ENCODE assay signal across 19 cellular contexts in genomic region chr2:178949584-178949983, GRCh38.
DNase-seq lines count a peak whose midpoint lies in the region; ATAC-seq and TF ChIP-seq lines count a peak whose summit lies in the region.
"Had no signal": no experiment of that assay in that cellular context is flagged by ENCODE, and none has a peak within 500 bp of the region (broad histone marks: within the 10 kb centered on the region; RNA-seq: fewer than 3 reads in every experiment).

No MANE protein-coding gene starts in this region.

- no peaks in the 10 kb centered on the region for H3K9me3 ChIP-seq in mammary epithelial cell (replicated peaks; ENCODE audit: insufficient read depth, low read length)
- H3K9me3 ChIP-seq: esophagus muscularis mucosa had no signal

- no peaks in the 10 kb centered on the region for H4K20me1 ChIP-seq in mammary epithelial cell (ENCODE audit: insufficient read depth, low read length)

- WGBS in mammary epithelial cell (ENCODE audit: low coverage, missing lambda C conversion rate) = 51% methylated on average over 4 of the region's 4 CpGs

- no peaks in the 10 kb centered on the region for H3K79me2 ChIP-seq in mammary epithelial cell (ENCODE audit: insufficient read depth, low read length)

- H3K27ac ChIP-seq in mammary epithelial cell (ENCODE audit: insufficient read depth, low read depth, low read length) = no peak overlapping the region
- H3K27ac ChIP-seq: dorsolateral prefrontal cortex, esophagus muscularis mucosa had no signal

- no peak overlapping the region for H3K9ac ChIP-seq in mammary epithelial cell (ENCODE audit: insufficient read depth, low read length)

- no peak for TF ChIP-seq CTCF in mammary epithelial cell (conservative IDR thresholded peaks at IDR 0.05 in 1 of 2, IDR thresholded peaks at IDR 0.05 in 1 of 2; ENCODE audit: extremely low read depth in 1 of 2, insufficient read depth in 1 of 2, low read depth in 1 of 2, low read length in 2 of 2)

- H3K36me3 ChIP-seq in mammary epithelial cell (ENCODE audit: insufficient read depth, low read length) = no peaks in the 10 kb centered on the region
- H3K36me3 ChIP-seq: esophagus muscularis mucosa had no signal

- H3K27me3 ChIP-seq in mammary epithelial cell (ENCODE audit: insufficient read depth, low read length) = peaks cover 7% of the 10 kb centered on the region
- H3K27me3 ChIP-seq: dorsolateral prefrontal cortex, esophagus muscularis mucosa had no signal

- H3K4me1 ChIP-seq in mammary epithelial cell (ENCODE audit: insufficient read depth, low read length) = no peaks in the 10 kb centered on the region
- H3K4me1 ChIP-seq: esophagus muscularis mucosa had no signal

- H3K4me3 ChIP-seq in mammary epithelial cell (replicated peaks in 1 of 3; ENCODE audit: insufficient read depth in 1 of 3, low read depth in 2 of 3, low read length in 3 of 3) = no peak overlapping the region
- H3K4me3 ChIP-seq: dorsolateral prefrontal cortex, esophagus muscularis mucosa had no signal

- DNase-seq in myocyte (ENCODE audit: low read depth) (peak; percentile 13), mammary epithelial cell (no peak), occipital lobe (lab: John Stamatoyannopoulos, UW) (no peak)
- no peak for DNase-seq in central memory CD4-positive, alpha-beta T cell
- DNase-seq: activated CD8-positive, alpha-beta T cell treated with anti-CD3 and anti-CD28 coated beads for 36 hours; activated naive CD8-positive, alpha-beta T cell treated with anti-CD3 and anti-CD28 coated beads for 36 hours; activated T-cell treated with anti-CD3 and anti-CD28 coated beads, Interleukin-2, amount 50 U/mL, for 72 hours; Calu3; dorsolateral prefrontal cortex; GDM1; naive B cell; NCI-H2081; NCI-H524 treated with DMSO at 0.1 percent for 48 hours; PC-3; posterior cingulate gyrus had no signal

- CTCF ChIA-PET in mammary epithelial cell (lab: Charles Lee; ENCODE audit: low non-redundant PET) = no interaction called here

- no peak overlapping the region for H2AFZ ChIP-seq in mammary epithelial cell (ENCODE audit: low read depth, low read length)

- intact Hi-C loops in mammary epithelial cell (cut with micrococcal nuclease) = no loop called here

- no TSS peak for BruUV-seq in mammary epithelial cell (replicated peaks; lab: Mats Ljungman, UMichigan)

- peak; percentile 85 for ATAC-seq in GM19023 (IDR thresholded peaks at IDR 0.05; ENCODE audit: unreplicated experiment)
- ATAC-seq in GM21526 (IDR thresholded peaks at IDR 0.05; ENCODE audit: low FRiP score, unreplicated experiment) = peak; percentile 91
- ATAC-seq in HG03095 (IDR thresholded peaks at IDR 0.05; ENCODE audit: unreplicated experiment) = peak; percentile 90
- ATAC-seq: activated CD8-positive, alpha-beta T cell treated with anti-CD3 and anti-CD28 coated beads for 36 hours; activated T-cell treated with anti-CD3 and anti-CD28 coated beads, Interleukin-2, amount 50 U/mL, for 72 hours; PC-3 had no signal

- in situ Hi-C loops in mammary epithelial cell (cut with MboI; ENCODE audit: low sequenced_read_pairs in 2 of 2) = no loop called here

- dilution Hi-C loops in mammary epithelial cell (cut with HindIII; ENCODE audit: low sequenced_read_pairs) = no loop called here

- H3K4me2 ChIP-seq in mammary epithelial cell (ENCODE audit: insufficient read depth, low read depth, low read length) = no peak overlapping the region
